8 cellular contexts compared by ENCODE assay signal in the genomic region with DNA sequence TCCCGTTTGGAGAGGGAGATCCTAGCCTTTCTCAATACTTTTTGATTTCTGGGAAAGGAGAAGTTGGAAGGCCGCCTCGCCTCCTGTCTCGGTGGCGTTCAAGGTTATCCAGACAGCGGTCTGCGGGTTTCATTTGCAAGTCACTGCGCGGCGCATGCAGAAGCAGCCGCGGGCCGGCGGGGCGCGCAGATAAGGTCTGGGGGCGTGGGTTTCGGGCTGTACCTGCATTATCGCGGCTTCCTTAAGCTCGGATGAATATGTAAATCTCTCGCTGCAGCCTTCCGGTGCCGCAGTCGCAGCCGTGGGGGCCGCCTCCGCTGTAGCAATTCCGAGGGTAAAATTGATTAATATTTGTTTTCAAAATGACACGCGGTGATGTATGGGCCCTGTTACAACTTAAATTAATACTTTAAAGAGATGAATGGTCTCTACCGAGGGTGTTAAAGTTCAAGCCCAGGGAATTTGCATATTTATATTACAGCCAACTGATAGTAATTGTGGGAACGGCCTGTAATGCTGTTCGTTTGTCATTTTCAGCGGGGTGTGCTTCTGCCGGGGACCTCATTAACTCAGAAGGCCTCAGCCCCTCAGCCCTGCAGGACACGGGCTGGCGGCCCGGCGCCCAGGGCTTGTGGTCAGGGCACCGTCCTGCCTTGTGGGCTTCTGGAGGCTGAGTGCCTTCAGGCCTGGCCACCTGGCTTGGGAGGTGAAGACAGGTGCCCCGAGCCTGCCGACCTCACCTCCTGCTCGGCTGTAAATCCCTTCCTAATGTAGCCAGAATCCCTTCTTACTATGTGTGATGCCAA.
DNase-seq lines count a peak whose midpoint lies in the region; ATAC-seq and TF ChIP-seq lines count a peak whose summit lies in the region.

No MANE protein-coding gene starts in this region.

- H3K27ac ChIP-seq in prostate gland, result no peak overlapping the region

- H3K27me3 ChIP-seq in prostate gland (replicated peaks; ENCODE audit: insufficient read depth), result peaks cover 4% of the 10 kb centered on the region

- no peak for ATAC-seq in mucosa of descending colon
- no peak for ATAC-seq in HG02678 (IDR thresholded peaks at IDR 0.05; ENCODE audit: unreplicated experiment)

- H3K4me3 ChIP-seq in prostate gland, result peak overlapping the region in 1 of 2 donors; percentile 4
- no peak overlapping the region for H3K4me3 ChIP-seq in mucosa of descending colon

- H3K9me3 ChIP-seq in prostate gland (no peaks in the 10 kb centered on the region), mucosa of descending colon (no peaks in the 10 kb centered on the region)

- TF ChIP-seq CTCF in prostate gland (IDR thresholded peaks at IDR 0.05) (no peak), mucosa of descending colon (IDR thresholded peaks at IDR 0.05) (no peak)

- no peak for TF ChIP-seq POLR2A in prostate gland (IDR thresholded peaks at IDR 0.05)

- no peaks in the 10 kb centered on the region for H3K4me1 ChIP-seq in prostate gland (replicated peaks)
- H3K4me1 ChIP-seq in mucosa of descending colon (ENCODE audit: low read depth), result no peaks in the 10 kb centered on the region

- intact Hi-C loops in prostate gland (cut with DNase I), result no loop called here
- intact Hi-C loops in mucosa of descending colon (cut with DNase I, micrococcal nuclease), result no loop called here

- DNase-seq in KG1 (lab: John Stamatoyannopoulos, UW) (peak; percentile 67), iPS-NIHi11 (ENCODE audit: low spot score) (peak; percentile 60), prostate gland (ENCODE audit: low spot score) (no peak), pons (ENCODE audit: low spot score) (no peak), mucosa of descending colon (no peak)
- peak; percentile 58 to 67 for DNase-seq in activated T-cell treated with anti-CD3 and anti-CD28 coated beads, Interleukin-2, amount 50 U/mL, for 48 hours
- DNase-seq in stimulated activated CD8-positive, alpha-beta memory T cell treated with anti-CD3 and anti-CD28 coated beads, Interleukin-12 subunit alpha, Interleukin-12 subunit beta, amount 100 ng/mL, for 1 hour (ENCODE audit: low read depth), result peak; percentile 4

- H3K36me3 ChIP-seq in prostate gland, result no peaks in the 10 kb centered on the region
- no peaks in the 10 kb centered on the region for H3K36me3 ChIP-seq in mucosa of descending colon (ENCODE audit: low read depth)

- WGBS in prostate gland, result 28% methylated on average over 44 of the region's 44 CpGs

Comparison
In these comparisons a context has a peak if more than half of its experiments do, and no peak if none do; other contexts are left out.
1. DNase-seq: peak in KG1 (single experiment), activated T-cell treated with anti-CD3 and anti-CD28 coated beads, Interleukin-2, amount 50 U/mL, for 48 hours (2 of 2), iPS-NIHi11 (single experiment) and stimulated activated CD8-positive, alpha-beta memory T cell treated with anti-CD3 and anti-CD28 coated beads, Interleukin-12 subunit alpha, Interleukin-12 subunit beta, amount 100 ng/mL, for 1 hour (single experiment); none in prostate gland (single experiment), pons (single experiment) and mucosa of descending colon (0 of 3).